Comparison of ENCODE assay signal across 9 cellular contexts in the genomic region with DNA sequence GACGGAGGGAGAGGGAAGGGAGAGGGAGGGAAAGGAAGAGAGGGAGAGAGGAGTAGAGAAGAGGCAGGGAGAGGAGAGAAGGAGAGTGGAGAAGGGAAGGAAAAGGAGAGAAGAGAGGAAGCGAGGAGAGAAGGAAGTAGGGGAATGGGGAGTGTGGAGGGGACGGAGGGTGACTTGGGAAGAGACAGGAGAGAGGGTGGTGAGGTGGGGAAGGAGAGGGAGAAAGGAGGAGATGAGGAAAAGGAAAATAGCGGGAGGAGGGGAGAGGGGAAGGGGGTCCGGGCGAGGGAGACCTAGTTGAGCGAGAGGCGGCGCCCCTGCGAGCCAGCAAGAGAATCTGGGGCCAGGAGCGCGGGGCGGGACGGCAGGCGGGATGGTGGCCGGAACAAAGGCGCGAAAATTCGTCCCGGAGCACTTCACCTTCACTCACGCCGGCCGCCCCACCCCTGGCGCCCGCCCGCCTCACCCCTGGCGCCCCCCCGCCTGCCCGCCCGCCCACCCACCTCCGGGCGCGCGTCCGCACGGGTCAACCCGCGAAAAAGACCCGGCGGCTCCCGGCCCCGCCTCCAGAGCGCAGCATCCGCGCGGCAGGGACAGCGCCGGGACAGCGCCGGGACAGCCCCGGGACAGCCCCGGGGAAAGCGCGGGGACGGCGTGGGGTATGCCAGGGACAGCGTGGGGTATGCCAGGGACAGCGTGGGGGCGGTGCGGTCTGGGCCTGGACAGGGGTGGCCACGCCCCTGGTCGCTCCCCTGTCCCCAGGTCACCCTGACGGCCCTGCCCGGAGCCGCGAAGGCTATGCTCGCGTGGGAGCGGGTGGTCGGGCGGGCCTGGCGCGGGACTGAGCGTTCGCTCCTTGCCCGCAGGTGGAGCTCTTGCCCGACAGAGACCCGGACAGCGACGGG. TPM values are rescaled to one million over a fixed set of nuclear protein-coding genes. Genes with fewer than 3 reads are reported as not detected.
DNase-seq lines count a peak whose midpoint lies in the region; ATAC-seq and TF ChIP-seq lines count a peak whose summit lies in the region.
"Had no signal": no experiment of that assay in that cellular context is flagged by ENCODE, and none has a peak within 500 bp of the region (broad histone marks: within the 10 kb centered on the region; RNA-seq: fewer than 3 reads in every experiment).

No MANE protein-coding gene starts in this region.

- H3K4me1 Mint-ChIP-seq in type B pancreatic cell (ENCODE audit: unreplicated experiment) = peaks cover 21% of the 10 kb centered on the region

- DNase-seq in NCI-H345 (lab: John Stamatoyannopoulos, UW) (peak; percentile 58), NCI-H345 treated with DMSO at 0.1 percent for 48 hours (lab: John Stamatoyannopoulos, UW; ENCODE audit: unreplicated experiment) (no peak), SHP77 treated with DMSO at 0.1 percent for 48 hours (lab: John Stamatoyannopoulos, UW) (peak; percentile 69), type B pancreatic cell (ENCODE audit: extremely low spot score, unreplicated experiment) (no peak), cerebellar cortex (ENCODE audit: low spot score) (no peak), A172 (ENCODE audit: low spot score) (no peak)

- H3K27me3 ChIP-seq in iPS-18a (ENCODE audit: control insufficient read depth, insufficient read depth, low read length) = peaks cover 59% of the 10 kb centered on the region

- ATAC-seq in GM18520 (IDR thresholded peaks at IDR 0.05; ENCODE audit: unreplicated experiment) = no peak

- no peak overlapping the region for H3K9ac ChIP-seq in iPS-18a (ENCODE audit: low read length)

- no peaks in the 10 kb centered on the region for H3K36me3 ChIP-seq in iPS-18a (ENCODE audit: control insufficient read depth, low read depth, low read length)

- no peak overlapping the region for H3K27ac ChIP-seq in iPS-18a (ENCODE audit: low read length)

- peak overlapping the region; percentile 81 for H3K4me3 ChIP-seq in iPS-18a (ENCODE audit: low read length)

- peak; percentile 68 for TF ChIP-seq CTCF in type B pancreatic cell (conservative IDR thresholded peaks at IDR 0.05)

- no peak overlapping the region for H3K27ac Mint-ChIP-seq in type B pancreatic cell

- peak overlapping the region; percentile 76 for H3K4me3 Mint-ChIP-seq in type B pancreatic cell

- H3K4me1 ChIP-seq in iPS-18a (ENCODE audit: control insufficient read depth, low read depth, low read length) = peaks cover 12% of the 10 kb centered on the region

- no peaks in the 10 kb centered on the region for H3K36me3 Mint-ChIP-seq in type B pancreatic cell

- H3K9me3 ChIP-seq in iPS-18a (ENCODE audit: control insufficient read depth, low read depth, low read length) = no peaks in the 10 kb centered on the region

- peaks cover 75% of the 10 kb centered on the region for H3K27me3 Mint-ChIP-seq in type B pancreatic cell

- H3K9me3 Mint-ChIP-seq in type B pancreatic cell = no peaks in the 10 kb centered on the region

RNA-seq across cellular contexts. Expression of a gene that starts 4.2 kb away (rescaled TPM):
- 21.6 and 30.7 TPM in 2 replicates for total RNA-seq in type B pancreatic cell (ENCODE audit: low replicate concordance)
- not detected in 2 replicates for total RNA-seq in A172 (2014; rRNA removed; shearing (Covaris generic))
- total RNA-seq: glomerular endothelial cell had no signal

Comparison
In these comparisons a context has a peak if more than half of its experiments do, and no peak if none do; other contexts are left out.
1. DNase-seq: peak in NCI-H345 (single experiment) and SHP77 treated with DMSO at 0.1 percent for 48 hours (single experiment); none in NCI-H345 treated with DMSO at 0.1 percent for 48 hours (single experiment), type B pancreatic cell (single experiment), cerebellar cortex (single experiment) and A172 (single experiment).
2. RNA of a gene that starts 4.2 kb away (total RNA-seq): 21.6 to 30.7 TPM in type B pancreatic cell; not detected in A172; every median in the first group is over 10 times any median in the second.